Comparison of ENCODE assay signal across 25 cellular contexts in genomic region chr6:69680302-69680701, GRCh38.
"Had no signal": no experiment of that assay in that cellular context is flagged by ENCODE, and none has a peak within 500 bp of the region (broad histone marks: within the 10 kb centered on the region; RNA-seq: fewer than 3 reads in every experiment).

No MANE protein-coding gene starts in this region.

- DNase-seq: cortex of kidney; effector CD8-positive, alpha-beta T cell; effector memory CD8-positive, alpha-beta T cell; endodermal cell; erythroblast; esophagus squamous epithelium; foreskin fibroblast; foreskin melanocyte; gastrocnemius medialis; glutamatergic neuron; head of caudate nucleus; heart right ventricle; hippocampal formation; left cardiac atrium; left lung; left ventricle myocardium superior; lower lobe of right lung; mesenchymal stem cell; mucosa of descending colon; naive B cell; naive thymus-derived CD8-positive, alpha-beta T cell had no signal

- H3K27ac ChIP-seq: epithelial cell of prostate, esophagus squamous epithelium, gastrocnemius medialis, heart right ventricle, left lung, lower lobe of right lung had no signal

- H3K9me3 ChIP-seq: esophagus squamous epithelium, gastrocnemius medialis, heart right ventricle, left lung, lower lobe of right lung, mucosa of descending colon had no signal

- FAIRE-seq: endometrium, keratinocyte had no signal

- H3K27me3 ChIP-seq: esophagus squamous epithelium, gastrocnemius medialis, heart right ventricle, left lung had no signal

- ATAC-seq: effector memory CD8-positive, alpha-beta T cell; esophagus mucosa; gastrocnemius medialis; heart right ventricle; left cardiac atrium; left lung; left ventricle myocardium superior; lower lobe of right lung; mucosa of descending colon; naive thymus-derived CD8-positive, alpha-beta T cell had no signal

- H3K4me1 ChIP-seq: esophagus squamous epithelium, gastrocnemius medialis, heart right ventricle, left lung, lower lobe of right lung had no signal

- H3K4me3 ChIP-seq: esophagus squamous epithelium, gastrocnemius medialis, heart right ventricle, left lung, lower lobe of right lung, mucosa of descending colon had no signal
